In genomic region chr6:108113557-108114519, GRCh38 we compare ENCODE assay signal across 8 cellular contexts. TPM values are rescaled to one million over a fixed set of nuclear protein-coding genes. Genes with fewer than 3 reads are reported as not detected.
DNase-seq lines count a peak whose midpoint lies in the region; ATAC-seq and TF ChIP-seq lines count a peak whose summit lies in the region.

No MANE protein-coding gene starts in this region.

- H4K5ac ChIP-seq in IMR-90 (ENCODE audit: low read depth, low read length): no peak overlapping the region

- peak; percentile 73 for TF ChIP-seq RAD21 in IMR-90 (IDR thresholded peaks at IDR 0.05; ENCODE audit: low read length)

- H3K79me1 ChIP-seq in IMR-90 (ENCODE audit: low read depth in 1 of 2, low read length in 2 of 2): no peaks in the 10 kb centered on the region

- no peak overlapping the region for H2BK120ac ChIP-seq in IMR-90 (ENCODE audit: low read depth, low read length)

- TF ChIP-seq CTCF in IMR-90 (conservative IDR thresholded peaks at IDR 0.05; ENCODE audit: low read depth, low read length): peak; percentile 69
- peak; percentile 38 to 80 (median 65) for TF ChIP-seq CTCF in dorsolateral prefrontal cortex (IDR thresholded peaks at IDR 0.05 in 54 of 56, conservative IDR thresholded peaks at IDR 0.05 in 2 of 56; ENCODE audit: low read depth in 1 of 56, partially characterized antibody in 56 of 56)
- peak in 5 of 6 experiments; percentile 26 to 57 (median 43) for TF ChIP-seq CTCF in upper lobe of left lung (IDR thresholded peaks at IDR 0.05)

- H3K27ac ChIP-seq in IMR-90 (ENCODE audit: insufficient read depth, low read length) (no peak overlapping the region), SJCRH30 (no peak overlapping the region), dorsolateral prefrontal cortex (no peak overlapping the region), upper lobe of left lung (no peak overlapping the region)

- DNase-seq in NCI-H1436 (lab: John Stamatoyannopoulos, UW) (peak; percentile 53), NCI-H1436 treated with DMSO at 0.1 percent for 48 hours (lab: John Stamatoyannopoulos, UW) (no peak), IMR-90 (peak; percentile 48), SJCRH30 (peak; percentile 27 to 71), dorsolateral prefrontal cortex (no peak), lung microvascular endothelial cell (ENCODE audit: low read depth in 2 of 2) (peak; percentile 56 to 60), upper lobe of left lung (peak in 1 of 2 donors; percentile 58)
- DNase-seq in activated CD4-positive, CD25-positive, alpha-beta regulatory T cell treated with anti-CD3 and anti-CD28 coated beads, Interleukin-2, amount 50 U/mL, for 72 hours: no peak

- TF ChIP-seq POLR2A in IMR-90 (IDR thresholded peaks at IDR 0.05; ENCODE audit: low read depth, low read length) (no peak), upper lobe of left lung (IDR thresholded peaks at IDR 0.05) (no peak)

- no peak overlapping the region for H2BK5ac ChIP-seq in IMR-90 (ENCODE audit: low read depth, low read length, poor library complexity, severe bottlenecking)

- no peak overlapping the region for H2BK15ac ChIP-seq in IMR-90 (ENCODE audit: low read depth, low read length)

- H3K18ac ChIP-seq in IMR-90 (ENCODE audit: low read depth, low read length): no peak overlapping the region

- no peak overlapping the region for H3K23ac ChIP-seq in IMR-90 (ENCODE audit: low read depth, low read length)

- intact Hi-C loops in IMR-90 (cut with micrococcal nuclease) (loop anchor here (1.0 to 5.0 kb wide), 3 partner anchors 148 to 412 kb away; partner anchors contain the start of gene SNX3), dorsolateral prefrontal cortex (cut with DNase I) (loop anchor here (2.0 to 10.0 kb wide), 5 partner anchors 37 to 413 kb away; no protein-coding TSS in a partner anchor)

- no peak for TF ChIP-seq EP300 in upper lobe of left lung (IDR thresholded peaks at IDR 0.05)

- H4K91ac ChIP-seq in IMR-90 (ENCODE audit: insufficient read depth, low read depth, low read length): no peak overlapping the region

- H3K27me3 ChIP-seq in IMR-90 (ENCODE audit: control insufficient read depth, insufficient read depth, low read length) (peaks cover 80% of the 10 kb centered on the region), SJCRH30 (no peaks in the 10 kb centered on the region), dorsolateral prefrontal cortex (peaks cover 0 to 74% (median 33%) of the 10 kb centered on the region in 45 donors), upper lobe of left lung (peaks cover 0 to 47% (median 25%) of the 10 kb centered on the region in 4 donors)

- H2AFZ ChIP-seq in IMR-90 (replicated peaks; ENCODE audit: low read length, poor library complexity): peak overlapping the region; percentile 83

- H3K9me3 ChIP-seq in IMR-90 (ENCODE audit: control insufficient read depth, insufficient read depth, low read length) (peaks cover 2% of the 10 kb centered on the region; the same call in 1 of the 2 replicates), SJCRH30 (replicated peaks) (no peaks in the 10 kb centered on the region), upper lobe of left lung (no peaks in the 10 kb centered on the region)

- no peak overlapping the region for H4K8ac ChIP-seq in IMR-90 (ENCODE audit: low read depth in 2 of 2, low read length in 2 of 2)

- no peak overlapping the region for H2BK20ac ChIP-seq in IMR-90 (ENCODE audit: low read depth, low read length)

- peak overlapping the region; percentile 13 for H2AK9ac ChIP-seq in IMR-90 (replicated peaks; ENCODE audit: low read depth, low read length, poor library complexity)

- in situ Hi-C loops in IMR-90 (cut with MboI; ENCODE audit: low sequenced_read_pairs): loop anchor here (5.0 to 10.0 kb wide), 2 partner anchors 381 to 413 kb away; no protein-coding TSS in a partner anchor

- H3K9ac ChIP-seq in IMR-90 (ENCODE audit: low read depth, low read length): no peak overlapping the region

- BruUV-seq in IMR-90 (replicated peaks; lab: Mats Ljungman, UMichigan): no TSS peak

- whole genome bisulfite sequencing in IMR-90 (ENCODE audit: extremely low coverage in 2 of 2, insufficient read length in 1 of 2), 2 experiments: 3% methylated on average over 5 of the region's 39 CpGs; no CpG with 5 or more reads in 1 of the 2 experiments
- WGBS in upper lobe of left lung, 2 donors: 19 to 23% methylated on average over 24 to 39 of the region's 39 CpGs

- H3K4me1 ChIP-seq in IMR-90 (ENCODE audit: control insufficient read depth, insufficient read depth, low read length): no peaks in the 10 kb centered on the region; the same call in 1 of the 2 replicates
- no peaks in the 10 kb centered on the region for H3K4me1 ChIP-seq in SJCRH30
- H3K4me1 ChIP-seq in upper lobe of left lung: peaks cover 38 to 50% (median 44%) of the 10 kb centered on the region in 4 donors

- H3K36me3 ChIP-seq in IMR-90 (ENCODE audit: control insufficient read depth, insufficient read depth, low read length): no peaks in the 10 kb centered on the region
- H3K36me3 ChIP-seq in SJCRH30: no peaks in the 10 kb centered on the region
- no peaks in the 10 kb centered on the region for H3K36me3 ChIP-seq in upper lobe of left lung

- H3K56ac ChIP-seq in IMR-90 (ENCODE audit: extremely low read depth, insufficient read depth, low read length): no peak overlapping the region

- peak overlapping the region; percentile 93 for H3K4me2 ChIP-seq in IMR-90 (ENCODE audit: low read depth, low read length)

- H3K4me3 ChIP-seq in IMR-90 (ENCODE audit: insufficient read depth, low read depth, low read length) (no peak overlapping the region), SJCRH30 (no peak overlapping the region), dorsolateral prefrontal cortex (peak overlapping the region in 50 of 59 donors; percentile 13 to 67 (median 42)), upper lobe of left lung (peak overlapping the region in 3 of 4 donors; percentile 13 to 39 (median 36))

- H3K9me1 ChIP-seq in IMR-90 (ENCODE audit: insufficient read depth, low read length): no peaks in the 10 kb centered on the region

- POLR2A ChIA-PET in IMR-90 (lab: Charles Lee; ENCODE audit: unreplicated experiment): no interaction called here

- ATAC-seq in IMR-90 (ENCODE audit: low read depth): peak; percentile 81
- ATAC-seq in upper lobe of left lung (ENCODE audit: low FRiP score in 2 of 2): peak in 1 of 2 donors; percentile 58

- H2AK5ac ChIP-seq in IMR-90 (ENCODE audit: low read depth, low read length): no peak overlapping the region

- H3K14ac ChIP-seq in IMR-90 (replicated peaks; ENCODE audit: low read depth, low read length): no peak overlapping the region

- 0 out of 2 replicates have a peak, but pooled peaks cover 5% of the 10 kb centered on the region for H4K20me1 ChIP-seq in IMR-90 (ENCODE audit: insufficient read depth, low read length)

- dilution Hi-C loops in IMR-90 (cut with HindIII; ENCODE audit: low sequenced_read_pairs, unreplicated experiment): no loop called here

- CTCF ChIA-PET in IMR-90 (lab: Yijun Ruan, JAX): interaction anchor here (1.1 to 1.9 kb wide), 4 partner anchors 378 to 409 kb away, joined by 3 to 12 read pairs (median 4); no protein-coding TSS in a partner anchor

- H3K4ac ChIP-seq in IMR-90 (ENCODE audit: low read depth, low read length): no peak overlapping the region

TF ChIP-seq in IMR-90, 13 proteins besides CTCF, POLR2A, EP300 and RAD21:
- TF ChIP-seq MAZ (IDR thresholded peaks at IDR 0.05; ENCODE audit: borderline replicate concordance, low read depth, low read length): no peak
- TF ChIP-seq CHD1 (IDR thresholded peaks at IDR 0.05; ENCODE audit: low read depth, low read length): no peak
- peak; percentile 82 for TF ChIP-seq SMC3 (IDR thresholded peaks at IDR 0.05; ENCODE audit: low read depth, low read length)
TF ChIP-seq in IMR-90: peak in this region for 1.

RNA-seq across cellular contexts. Expression of gene OSTM1, which starts 39.3 kb away (rescaled TPM):
- total RNA-seq in IMR-90 (2012; rRNA removed) (17.5 and 24.7 TPM in 2 replicates), dorsolateral prefrontal cortex (10 to 100 TPM; 19.6 to 54.7 (median 38.3) TPM), lung microvascular endothelial cell (14.6 and 37.5 TPM in 2 replicates), upper lobe of left lung (10 to 100 TPM; 13.6 to 90.9 (median 49.9) TPM)
- polyA plus RNA-seq in IMR-90 (2012; rRNA removed): 8.0 and 10.4 TPM in 2 replicates
- polyA plus RNA-seq in IMR-90 (2012; cell fraction: cytosol; rRNA removed): 42.4 and 107 TPM in 2 replicates
- 9.1 and 21.6 TPM in 2 replicates for polyA plus RNA-seq in IMR-90 (2012; cell fraction: nucleus; rRNA removed; ENCODE audit: low replicate concordance)
- 35.2 and 39.3 TPM in 2 replicates for total RNA-seq in SJCRH30 (2014; rRNA removed; shearing (Covaris generic))

RNA-seq across cellular contexts. Expression of gene NR2E1, which starts 52.0 kb away (rescaled TPM):
- total RNA-seq in IMR-90 (2012; rRNA removed): not detected in 2 replicates
- polyA plus RNA-seq in IMR-90 (2012; rRNA removed): not detected in 2 replicates
- not detected in 2 replicates for polyA plus RNA-seq in IMR-90 (2012; cell fraction: cytosol; rRNA removed)
- not detected in 2 replicates for polyA plus RNA-seq in IMR-90 (2012; cell fraction: nucleus; rRNA removed; ENCODE audit: low replicate concordance)
- total RNA-seq in SJCRH30 (2014; rRNA removed; shearing (Covaris generic)): 0.13 and 0.22 TPM in 2 replicates
- 10 to 100 TPM in 109 of 120 experiments, 1 to 10 TPM in 11; 5.0 to 64.6 (median 15.3) TPM for total RNA-seq in dorsolateral prefrontal cortex
- total RNA-seq in lung microvascular endothelial cell: not detected in 2 replicates
- total RNA-seq in upper lobe of left lung: not detected

Comparison
In these comparisons a context has a peak if more than half of its experiments do, and no peak if none do; other contexts are left out.
1. DNase-seq: peak in NCI-H1436 (single experiment), IMR-90 (single experiment), SJCRH30 (2 of 2) and lung microvascular endothelial cell (2 of 2); none in NCI-H1436 treated with DMSO at 0.1 percent for 48 hours (single experiment), dorsolateral prefrontal cortex (0 of 10) and activated CD4-positive, CD25-positive, alpha-beta regulatory T cell treated with anti-CD3 and anti-CD28 coated beads, Interleukin-2, amount 50 U/mL, for 72 hours (single experiment).
2. H3K4me3 ChIP-seq: peak in dorsolateral prefrontal cortex (50 of 59) and upper lobe of left lung (3 of 4); none in IMR-90 (single experiment) and SJCRH30 (single experiment).
3. Peak in every context shown above with its lines, with median percentiles within 50 percentile points of each other: CTCF ChIP-seq.